8 cellular contexts compared by ENCODE assay signal in the genomic region with DNA sequence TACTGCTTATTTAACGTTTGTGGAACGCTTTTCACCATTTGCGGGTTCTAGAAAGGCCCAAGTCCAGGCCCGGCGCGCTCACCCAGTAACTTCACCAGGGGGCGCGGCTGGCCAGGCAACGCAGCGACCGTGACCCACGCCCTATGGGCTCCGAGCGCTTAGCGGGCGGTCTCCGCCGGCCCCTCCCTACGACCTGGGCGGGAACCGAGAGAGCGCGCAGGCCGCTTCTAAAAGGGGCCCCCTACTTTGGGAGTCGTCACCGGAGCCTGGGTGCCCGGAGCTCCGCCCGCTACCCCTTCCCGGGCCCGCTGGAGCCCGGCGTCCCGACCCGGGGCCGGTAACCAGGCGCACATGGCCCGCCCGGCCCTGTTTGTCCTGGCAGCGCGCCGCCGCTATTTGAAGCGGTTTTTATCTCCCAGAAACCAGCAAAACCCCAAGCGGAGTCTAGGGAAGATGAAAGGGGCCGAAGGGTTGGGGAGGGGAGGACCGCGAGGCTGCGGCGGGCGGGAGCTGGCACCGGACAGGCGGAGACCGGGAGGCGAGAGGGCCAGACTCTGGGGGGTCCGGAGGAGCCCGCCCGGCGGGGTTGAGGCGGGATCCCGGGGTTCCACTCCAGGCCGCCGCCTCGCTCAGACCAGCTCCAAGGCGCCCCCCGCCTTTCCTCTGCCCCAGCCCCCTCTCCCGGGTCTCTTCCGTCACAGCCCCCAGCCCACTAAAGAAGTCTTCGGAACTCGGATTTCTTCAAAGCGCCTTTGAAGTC. TPM values are rescaled to one million over a fixed set of nuclear protein-coding genes. Genes with fewer than 3 reads are reported as not detected.
DNase-seq lines count a peak whose midpoint lies in the region; ATAC-seq and TF ChIP-seq lines count a peak whose summit lies in the region.

No MANE protein-coding gene starts in this region.

- CTCF ChIA-PET in CD8-positive, alpha-beta T cell (lab: Charles Lee), result interaction anchor here (1.0 to 14.3 kb wide), 9 partner anchors 9 to 188 kb away, joined by 3 to 202 read pairs (median 6); no protein-coding TSS in a partner anchor

- peaks cover 31% of the 10 kb centered on the region for H3K4me1 ChIP-seq in CD8-positive, alpha-beta T cell (ENCODE audit: insufficient read depth, low read length)

- H3K27me3 ChIP-seq in CD8-positive, alpha-beta T cell (ENCODE audit: insufficient read depth, low read length), result no peaks in the 10 kb centered on the region

- peak overlapping the region; percentile 91 for H3K4me3 Mint-ChIP-seq in CD8-positive, alpha-beta T cell
- peak overlapping the region; percentile 87 to 98 for H3K4me3 Mint-ChIP-seq in effector memory CD8-positive, alpha-beta T cell

- POLR2A ChIA-PET in CD8-positive, alpha-beta T cell (lab: Charles Lee), result interaction anchor here (0.6 to 5.6 kb wide), 10 partner anchors 22 to 196 kb away, joined by 3 to 58 read pairs (median 4); partner anchors contain the start of genes MYG1, PFDN5, PRR13 and SP1

- peak overlapping the region; percentile 74 for H3K4me3 ChIP-seq in CD8-positive, alpha-beta T cell (ENCODE audit: low read depth, low read length)

- peak overlapping the region; percentile 60 for H3K27ac ChIP-seq in CD8-positive, alpha-beta T cell (ENCODE audit: low read depth, low read length)

- H3K27me3 Mint-ChIP-seq in CD8-positive, alpha-beta T cell (ENCODE audit: low read depth), result no peaks in the 10 kb centered on the region
- peaks cover 0 to 24% of the 10 kb centered on the region in 2 donors for H3K27me3 Mint-ChIP-seq in effector memory CD8-positive, alpha-beta T cell

- H3K9me3 Mint-ChIP-seq in CD8-positive, alpha-beta T cell, result no peaks in the 10 kb centered on the region
- no peaks in the 10 kb centered on the region for H3K9me3 Mint-ChIP-seq in effector memory CD8-positive, alpha-beta T cell

- H3K9me3 ChIP-seq in CD8-positive, alpha-beta T cell (ENCODE audit: low read length), result no peaks in the 10 kb centered on the region

- TF ChIP-seq CTCF in CD8-positive, alpha-beta T cell (IDR thresholded peaks at IDR 0.05), result peak; percentile 49

- peak; percentile 50 for ATAC-seq in CD8-positive, alpha-beta T cell
- peak; percentile 57 for ATAC-seq in GM19455 (IDR thresholded peaks at IDR 0.05; ENCODE audit: unreplicated experiment)
- peak; percentile 65 for ATAC-seq in effector memory CD8-positive, alpha-beta T cell (replicated peaks)

- peak; percentile 60 to 90 (median 82) for DNase-seq in CD8-positive, alpha-beta T cell
- DNase-seq in HPDE6-E6E7 (ENCODE audit: extremely low spot score) (peak; percentile 88), NCI-H82 treated with DMSO at 0.1 percent for 48 hours (lab: John Stamatoyannopoulos, UW; ENCODE audit: unreplicated experiment) (peak; percentile 74), mesenteric fat pad (ENCODE audit: low spot score) (peak; percentile 97)
- DNase-seq in activated CD8-positive, alpha-beta memory T cell treated with anti-CD3 and anti-CD28 coated beads for 24 hours, result peak; percentile 93
- peak; percentile 74 to 80 (median 78) for DNase-seq in effector memory CD8-positive, alpha-beta T cell
- DNase-seq in stimulated activated CD8-positive, alpha-beta memory T cell treated with anti-CD3 and anti-CD28 coated beads, Interleukin-15, amount 100 ng/mL, for 1 hour (ENCODE audit: low read depth), result peak; percentile 63

- H3K36me3 ChIP-seq in CD8-positive, alpha-beta T cell (ENCODE audit: insufficient read depth, low read length), result no peaks in the 10 kb centered on the region

- intact Hi-C loops in CD8-positive, alpha-beta T cell (cut with DNase I, micrococcal nuclease), result loop anchor here (1.0 to 10.0 kb wide), 7 partner anchors 20 to 180 kb away; partner anchors contain the start of genes SP1 (in 2 of the 2), NPFF (in 1 of the 2) and TARBP2 (in 1 of the 2)

- H3K27ac Mint-ChIP-seq in CD8-positive, alpha-beta T cell, result peak overlapping the region; percentile 94
- peak overlapping the region; percentile 86 to 96 for H3K27ac Mint-ChIP-seq in effector memory CD8-positive, alpha-beta T cell

- H3K4me1 Mint-ChIP-seq in CD8-positive, alpha-beta T cell (ENCODE audit: low read depth), result peaks cover 37% of the 10 kb centered on the region
- peaks cover 25 to 28% of the 10 kb centered on the region in 2 donors for H3K4me1 Mint-ChIP-seq in effector memory CD8-positive, alpha-beta T cell (ENCODE audit: low read depth in 2 of 2)

- H3K36me3 Mint-ChIP-seq in CD8-positive, alpha-beta T cell, result peaks cover 19% of the 10 kb centered on the region
- H3K36me3 Mint-ChIP-seq in effector memory CD8-positive, alpha-beta T cell (ENCODE audit: insufficient read depth), result peaks cover 16% of the 10 kb centered on the region

RNA-seq across cellular contexts. Expression of gene AAAS, which starts 3.5 kb away (rescaled TPM):
- 10 to 100 TPM; 17.0 to 21.5 TPM for total RNA-seq in CD8-positive, alpha-beta T cell
- total RNA-seq in mesenteric fat pad, result 36.4 TPM

RNA-seq across cellular contexts. Expression of gene SP7, which starts 11.2 kb away (rescaled TPM):
- not detected for total RNA-seq in CD8-positive, alpha-beta T cell
- total RNA-seq in mesenteric fat pad, result not detected

RNA-seq across cellular contexts. Expression of gene MYG1, which starts 25.5 kb away (rescaled TPM):
- total RNA-seq in CD8-positive, alpha-beta T cell, result 10 to 100 TPM; 24.2 to 31.4 TPM
- 41.4 TPM for total RNA-seq in mesenteric fat pad

RNA-seq across cellular contexts. Expression of gene PFDN5, which starts 29.6 kb away (rescaled TPM):
- 100 to 1,000 TPM; 741 to 751 TPM for total RNA-seq in CD8-positive, alpha-beta T cell
- 371 TPM for total RNA-seq in mesenteric fat pad

RNA-seq across cellular contexts. Expression of gene SP1, which starts 55.0 kb away (rescaled TPM):
- total RNA-seq in CD8-positive, alpha-beta T cell, result 10 to 100 TPM; 33.5 to 33.8 TPM
- 60.5 TPM for total RNA-seq in mesenteric fat pad

Comparison
In these comparisons a context has a peak if more than half of its experiments do, and no peak if none do; other contexts are left out.
1. Peak in every context shown above with its lines: DNase-seq, ATAC-seq, H3K4me3 ChIP-seq and H3K27ac ChIP-seq.